In genomic region chr16:73434621-73435020, GRCh38 we compare ENCODE assay signal across 19 cellular contexts.
A peak's percentile ranks its signal among the peaks of the same experiment; 100 is the strongest.
DNase-seq lines count a peak whose midpoint lies in the region; ATAC-seq and TF ChIP-seq lines count a peak whose summit lies in the region.
"Had no signal": no experiment of that assay in that cellular context is flagged by ENCODE, and none has a peak within 500 bp of the region (broad histone marks: within the 10 kb centered on the region; RNA-seq: fewer than 3 reads in every experiment).

No MANE protein-coding gene starts in this region.

- H3K27ac ChIP-seq in coronary artery: no peak overlapping the region

- peak; percentile 52 for DNase-seq in DMS53 treated with DMSO at 0.1 percent for 48 hours (lab: John Stamatoyannopoulos, UW; ENCODE audit: unreplicated experiment)
- DNase-seq in NCI-H748 (lab: John Stamatoyannopoulos, UW; ENCODE audit: unreplicated experiment): peak; percentile 76
- peak; percentile 64 for DNase-seq in coronary artery (ENCODE audit: low spot score)
- DNase-seq in retina: peak; percentile 27
- DNase-seq in dedifferentiated amniotic fluid mesenchymal stem cell (ENCODE audit: extremely low spot score): no peak
- no peak for DNase-seq in kidney tubule cell (ENCODE audit: low spot score)
- DNase-seq: ACHN; BE2C; C1 segment of cervical spinal cord; Caco-2; CD4-positive, CD25-positive, alpha-beta regulatory T cell; CD8-positive, alpha-beta memory T cell; DMS79 treated with DMSO at 0.1 percent for 48 hours; GF-D8; HCEC 1CT; KG1 had no signal

- TF ChIP-seq CTCF in coronary artery (IDR thresholded peaks at IDR 0.05): no peak

- H3K4me3 ChIP-seq in coronary artery: no peak overlapping the region
- H3K4me3 ChIP-seq: GM23338 had no signal

- ATAC-seq in GM18502 (IDR thresholded peaks at IDR 0.05; ENCODE audit: poor library complexity, unreplicated experiment) (no peak), GM21526 (IDR thresholded peaks at IDR 0.05; ENCODE audit: low FRiP score, unreplicated experiment) (no peak)

Comparison
In these comparisons a context has a peak if more than half of its experiments do, and no peak if none do; other contexts are left out.
1. DNase-seq: peak in DMS53 treated with DMSO at 0.1 percent for 48 hours (single experiment), NCI-H748 (single experiment), coronary artery (single experiment) and retina (single experiment); none in dedifferentiated amniotic fluid mesenchymal stem cell (single experiment) and kidney tubule cell (single experiment).